ENCODE assay signal across 1 cellular context in the genomic region with DNA sequence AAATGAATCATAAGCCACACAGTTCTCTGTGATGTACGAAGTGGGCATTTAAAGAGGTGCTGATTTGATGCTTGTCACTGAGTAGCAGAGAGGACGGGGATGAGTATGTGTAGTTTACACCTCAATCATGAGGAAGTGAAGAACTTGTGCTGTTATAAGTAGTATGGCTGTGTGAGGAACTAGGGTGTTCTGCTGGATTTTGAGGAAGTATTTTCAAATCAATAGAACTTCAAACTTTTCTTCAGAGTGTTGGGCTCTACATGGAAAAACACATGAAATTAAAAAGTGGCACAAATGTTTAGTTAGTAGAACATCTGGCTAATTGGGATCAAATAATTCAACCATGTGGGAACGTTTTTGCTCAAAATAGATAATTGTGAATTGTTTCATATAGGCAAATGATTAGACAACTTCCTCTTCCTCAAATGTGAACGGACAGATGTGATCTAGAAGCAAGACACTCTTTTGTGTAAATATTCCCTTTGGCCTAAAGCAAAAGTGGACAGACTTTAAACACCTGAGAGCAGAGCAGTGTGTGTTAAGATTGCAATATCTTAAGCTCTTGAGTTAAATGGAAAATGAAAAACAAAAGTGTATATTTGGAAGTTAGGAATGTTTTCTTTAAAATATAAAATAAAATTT.
TF ChIP-seq lines count a peak whose summit lies in the region.

No MANE protein-coding gene starts in this region.

TF ChIP-seq in GM23338, 12 proteins besides CTCF, POLR2A, EP300 and RAD21 (continued from another document):
- TF ChIP-seq, protein P1, sequence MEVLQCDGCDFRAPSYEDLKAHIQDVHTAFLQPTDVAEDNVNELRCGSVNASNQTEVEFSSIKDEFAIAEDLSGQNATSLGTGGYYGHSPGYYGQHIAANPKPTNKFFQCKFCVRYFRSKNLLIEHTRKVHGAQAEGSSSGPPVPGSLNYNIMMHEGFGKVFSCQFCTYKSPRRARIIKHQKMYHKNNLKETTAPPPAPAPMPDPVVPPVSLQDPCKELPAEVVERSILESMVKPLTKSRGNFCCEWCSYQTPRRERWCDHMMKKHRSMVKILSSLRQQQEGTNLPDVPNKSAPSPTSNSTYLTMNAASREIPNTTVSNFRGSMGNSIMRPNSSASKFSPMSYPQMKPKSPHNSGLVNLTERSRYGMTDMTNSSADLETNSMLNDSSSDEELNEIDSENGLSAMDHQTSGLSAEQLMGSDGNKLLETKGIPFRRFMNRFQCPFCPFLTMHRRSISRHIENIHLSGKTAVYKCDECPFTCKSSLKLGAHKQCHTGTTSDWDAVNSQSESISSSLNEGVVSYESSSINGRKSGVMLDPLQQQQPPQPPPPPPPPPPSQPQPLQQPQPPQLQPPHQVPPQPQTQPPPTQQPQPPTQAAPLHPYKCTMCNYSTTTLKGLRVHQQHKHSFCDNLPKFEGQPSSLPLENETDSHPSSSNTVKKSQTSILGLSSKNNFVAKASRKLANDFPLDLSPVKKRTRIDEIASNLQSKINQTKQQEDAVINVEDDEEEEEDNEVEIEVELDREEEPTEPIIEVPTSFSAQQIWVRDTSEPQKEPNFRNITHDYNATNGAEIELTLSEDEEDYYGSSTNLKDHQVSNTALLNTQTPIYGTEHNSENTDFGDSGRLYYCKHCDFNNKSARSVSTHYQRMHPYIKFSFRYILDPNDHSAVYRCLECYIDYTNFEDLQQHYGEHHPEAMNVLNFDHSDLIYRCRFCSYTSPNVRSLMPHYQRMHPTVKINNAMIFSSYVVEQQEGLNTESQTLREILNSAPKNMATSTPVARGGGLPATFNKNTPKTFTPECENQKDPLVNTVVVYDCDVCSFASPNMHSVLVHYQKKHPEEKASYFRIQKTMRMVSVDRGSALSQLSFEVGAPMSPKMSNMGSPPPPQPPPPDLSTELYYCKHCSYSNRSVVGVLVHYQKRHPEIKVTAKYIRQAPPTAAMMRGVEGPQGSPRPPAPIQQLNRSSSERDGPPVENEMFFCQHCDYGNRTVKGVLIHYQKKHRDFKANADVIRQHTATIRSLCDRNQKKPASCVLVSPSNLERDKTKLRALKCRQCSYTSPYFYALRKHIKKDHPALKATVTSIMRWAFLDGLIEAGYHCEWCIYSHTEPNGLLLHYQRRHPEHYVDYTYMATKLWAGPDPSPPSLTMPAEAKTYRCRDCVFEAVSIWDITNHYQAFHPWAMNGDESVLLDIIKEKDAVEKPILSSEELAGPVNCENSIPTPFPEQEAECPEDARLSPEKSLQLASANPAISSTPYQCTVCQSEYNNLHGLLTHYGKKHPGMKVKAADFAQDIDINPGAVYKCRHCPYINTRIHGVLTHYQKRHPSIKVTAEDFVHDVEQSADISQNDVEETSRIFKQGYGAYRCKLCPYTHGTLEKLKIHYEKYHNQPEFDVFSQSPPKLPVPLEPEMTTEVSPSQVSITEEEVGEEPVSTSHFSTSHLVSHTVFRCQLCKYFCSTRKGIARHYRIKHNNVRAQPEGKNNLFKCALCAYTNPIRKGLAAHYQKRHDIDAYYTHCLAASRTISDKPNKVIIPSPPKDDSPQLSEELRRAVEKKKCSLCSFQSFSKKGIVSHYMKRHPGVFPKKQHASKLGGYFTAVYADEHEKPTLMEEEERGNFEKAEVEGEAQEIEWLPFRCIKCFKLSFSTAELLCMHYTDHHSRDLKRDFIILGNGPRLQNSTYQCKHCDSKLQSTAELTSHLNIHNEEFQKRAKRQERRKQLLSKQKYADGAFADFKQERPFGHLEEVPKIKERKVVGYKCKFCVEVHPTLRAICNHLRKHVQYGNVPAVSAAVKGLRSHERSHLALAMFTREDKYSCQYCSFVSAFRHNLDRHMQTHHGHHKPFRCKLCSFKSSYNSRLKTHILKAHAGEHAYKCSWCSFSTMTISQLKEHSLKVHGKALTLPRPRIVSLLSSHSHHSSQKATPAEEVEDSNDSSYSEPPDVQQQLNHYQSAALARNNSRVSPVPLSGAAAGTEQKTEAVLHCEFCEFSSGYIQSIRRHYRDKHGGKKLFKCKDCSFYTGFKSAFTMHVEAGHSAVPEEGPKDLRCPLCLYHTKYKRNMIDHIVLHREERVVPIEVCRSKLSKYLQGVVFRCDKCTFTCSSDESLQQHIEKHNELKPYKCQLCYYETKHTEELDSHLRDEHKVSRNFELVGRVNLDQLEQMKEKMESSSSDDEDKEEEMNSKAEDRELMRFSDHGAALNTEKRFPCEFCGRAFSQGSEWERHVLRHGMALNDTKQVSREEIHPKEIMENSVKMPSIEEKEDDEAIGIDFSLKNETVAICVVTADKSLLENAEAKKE (CRISPR knock-in tag; IDR thresholded peaks at IDR 0.05), result no peak
